Comparison of ENCODE assay signal across 14 cellular contexts in genomic region chr4:13765535-13765934, GRCh38.
"Had no signal": no experiment of that assay in that cellular context is flagged by ENCODE, and none has a peak within 500 bp of the region (broad histone marks: within the 10 kb centered on the region; RNA-seq: fewer than 3 reads in every experiment).

No MANE protein-coding gene starts in this region.

- DNase-seq: activated CD4-positive, CD25-positive, alpha-beta regulatory T cell treated with anti-CD3 and anti-CD28 coated beads, Interleukin-2, amount 50 U/mL, for 72 hours; activated naive CD8-positive, alpha-beta T cell treated with anti-CD3 and anti-CD28 coated beads, Interleukin-2, amount 50 U/mL, for 24 hours; caudate nucleus; esophagus squamous epithelium; kidney; left lung; mucosa of descending colon; naive thymus-derived CD4-positive, alpha-beta T cell; pancreas; sigmoid colon; stimulated activated CD4-positive, alpha-beta T cell treated with anti-CD3 and anti-CD28 coated beads, Interleukin-12 subunit alpha, Interleukin-12 subunit beta, amount 100 ng/mL, for 4 hours; stimulated activated CD4-positive, alpha-beta T cell treated with anti-CD3 and anti-CD28 coated beads, Interleukin-2, amount 100 ng/mL, for 24 hours; T-cell had no signal

- H3K4me3 Mint-ChIP-seq: activated naive CD8-positive, alpha-beta T cell treated with anti-CD3 and anti-CD28 coated beads, Interleukin-2, amount 50 U/mL, for 24 hours; activated T-helper 1 cell treated with anti-CD3 and anti-CD28 coated beads, Interleukin-12 subunit alpha, Interleukin-12 subunit beta, Interleukin-2, Interleukin-4 antibody, amounts not matched to agents 30 ng/mL and 10 ng/mL and 1 ng/mL, durations not matched to agents 14 hours and 24 hours and 36 hours; naive thymus-derived CD4-positive, alpha-beta T cell; T-cell had no signal

- H3K9me3 ChIP-seq: esophagus squamous epithelium, mucosa of descending colon, pancreas, sigmoid colon had no signal

- H3K4me3 ChIP-seq: esophagus squamous epithelium, left lung, mucosa of descending colon, pancreas, sigmoid colon had no signal

- H3K4me1 Mint-ChIP-seq: activated naive CD8-positive, alpha-beta T cell treated with anti-CD3 and anti-CD28 coated beads, Interleukin-2, amount 50 U/mL, for 24 hours; naive thymus-derived CD4-positive, alpha-beta T cell; T-cell had no signal

- H3K27me3 Mint-ChIP-seq: activated naive CD8-positive, alpha-beta T cell treated with anti-CD3 and anti-CD28 coated beads, Interleukin-2, amount 50 U/mL, for 24 hours had no signal

- ATAC-seq: activated naive CD8-positive, alpha-beta T cell treated with anti-CD3 and anti-CD28 coated beads, Interleukin-2, amount 50 U/mL, for 24 hours; left lung; mucosa of descending colon; naive thymus-derived CD4-positive, alpha-beta T cell; pancreas; T-cell had no signal

- H3K36me3 Mint-ChIP-seq: T-cell had no signal

- H3K27ac Mint-ChIP-seq: activated naive CD8-positive, alpha-beta T cell treated with anti-CD3 and anti-CD28 coated beads, Interleukin-2, amount 50 U/mL, for 24 hours; activated T-helper 1 cell treated with anti-CD3 and anti-CD28 coated beads, Interleukin-12 subunit alpha, Interleukin-12 subunit beta, Interleukin-2, Interleukin-4 antibody, amounts not matched to agents 30 ng/mL and 10 ng/mL and 1 ng/mL, durations not matched to agents 14 hours and 24 hours and 36 hours; T-cell had no signal
